25 cellular contexts compared by ENCODE assay signal in genomic region chr20:17320456-17320855, GRCh38.
A peak's percentile ranks its signal among the peaks of the same experiment; 100 is the strongest.
DNase-seq lines count a peak whose midpoint lies in the region; ATAC-seq and TF ChIP-seq lines count a peak whose summit lies in the region.
"Had no signal": no experiment of that assay in that cellular context is flagged by ENCODE, and none has a peak within 500 bp of the region (broad histone marks: within the 10 kb centered on the region; RNA-seq: fewer than 3 reads in every experiment).

No MANE protein-coding gene starts in this region.

- H3K4me2 ChIP-seq in GM23248 (ENCODE audit: unreplicated experiment): no peak overlapping the region
- H3K4me2 ChIP-seq: GM23338, KMS-11 had no signal

- no peaks in the 10 kb centered on the region for H3K79me2 ChIP-seq in GM23248 (ENCODE audit: insufficient read depth)

- no peak overlapping the region for H3K27ac ChIP-seq in GM23248
- H3K27ac ChIP-seq in SK-N-MC: peak overlapping the region; percentile 63; the same call in 1 of the 2 replicates
- no peak overlapping the region for H3K27ac ChIP-seq in esophagus muscularis mucosa (replicated peaks in 1 of 4)
- H3K27ac ChIP-seq in tibial nerve: no peak overlapping the region
- H3K27ac ChIP-seq: C4-2B, KMS-11, SJSA1 had no signal

- H3K9me3 Mint-ChIP-seq in activated T-cell treated with anti-CD3 and anti-CD28 coated beads, Interleukin-2, amount 50 U/mL, for 72 hours: no peaks in the 10 kb centered on the region
- H3K9me3 Mint-ChIP-seq: GM23338 had no signal

- H3K4me3 Mint-ChIP-seq in activated T-cell treated with anti-CD3 and anti-CD28 coated beads, Interleukin-2, amount 50 U/mL, for 72 hours: no peak overlapping the region
- H3K4me3 Mint-ChIP-seq: CD8-positive, alpha-beta memory T cell; GM23338 had no signal

- H3K9ac ChIP-seq in GM23248 (no peak overlapping the region), SK-N-MC (ENCODE audit: insufficient read length) (no peak overlapping the region)
- H3K9ac ChIP-seq: KMS-11 had no signal

- H3K36me3 ChIP-seq in GM23248 (ENCODE audit: low read depth) (no peaks in the 10 kb centered on the region), SK-N-MC (ENCODE audit: insufficient read depth, low read length) (no peaks in the 10 kb centered on the region), esophagus muscularis mucosa (no peaks in the 10 kb centered on the region), tibial nerve (no peaks in the 10 kb centered on the region)
- H3K36me3 ChIP-seq: SJSA1 had no signal

- ATAC-seq in activated T-cell treated with anti-CD3 and anti-CD28 coated beads, Interleukin-2, amount 50 U/mL, for 72 hours (replicated peaks in 1 of 2): no peak
- ATAC-seq: GM23338, Right ventricle myocardium inferior had no signal

- no peak overlapping the region for H2AFZ ChIP-seq in GM23248
- H2AFZ ChIP-seq: GM23338 had no signal

- H3K9me3 ChIP-seq in GM23248 (ENCODE audit: low read depth) (no peaks in the 10 kb centered on the region), SK-N-MC (ENCODE audit: low read depth, low read length) (no peaks in the 10 kb centered on the region), esophagus muscularis mucosa (no peaks in the 10 kb centered on the region), tibial nerve (no peaks in the 10 kb centered on the region)
- H3K9me3 ChIP-seq: SJSA1 had no signal

- intact Hi-C loops in esophagus muscularis mucosa (cut with DNase I): no loop called here
- intact Hi-C loops in posterior cingulate gyrus (cut with DNase I): no loop called here

- H3K27me3 Mint-ChIP-seq in activated T-cell treated with anti-CD3 and anti-CD28 coated beads, Interleukin-2, amount 50 U/mL, for 72 hours (ENCODE audit: low read depth): peaks cover 30% of the 10 kb centered on the region

- H3K27me3 ChIP-seq in GM23248 (replicated peaks; ENCODE audit: insufficient read depth) (no peaks in the 10 kb centered on the region; the same call in 1 of the 2 replicates), esophagus muscularis mucosa (peaks cover 0 to 27% (median 0%) of the 10 kb centered on the region in 4 donors), tibial nerve (peaks cover 0 to 5% of the 10 kb centered on the region in 2 donors)

- H3K4me3 ChIP-seq in GM23248: no peak overlapping the region
- H3K4me3 ChIP-seq in SK-N-MC: no peak overlapping the region
- no peak overlapping the region for H3K4me3 ChIP-seq in esophagus muscularis mucosa
- H3K4me3 ChIP-seq in tibial nerve: no peak overlapping the region
- H3K4me3 ChIP-seq: GM23338, SJSA1 had no signal

- H3K4me1 Mint-ChIP-seq in activated T-cell treated with anti-CD3 and anti-CD28 coated beads, Interleukin-2, amount 50 U/mL, for 72 hours (ENCODE audit: low read depth): no peaks in the 10 kb centered on the region
- H3K4me1 Mint-ChIP-seq: CD8-positive, alpha-beta memory T cell; GM23338 had no signal

- no peaks in the 10 kb centered on the region for H3K9me2 ChIP-seq in GM23248 (ENCODE audit: insufficient read depth)

- 47 to 56% methylated on average over 2 of the region's 2 CpGs for WGBS in GM23248 (ENCODE audit: low coverage in 1 of 2, low lambda C conversion rate in 2 of 2, missing lambda C conversion rate in 2 of 2), 2 experiments
- 56% methylated on average over 2 of the region's 2 CpGs for WGBS in esophagus muscularis mucosa
- 69 to 84% methylated on average over 2 of the region's 2 CpGs for WGBS in tibial nerve, 2 donors

- H4K20me1 ChIP-seq in GM23248 (ENCODE audit: insufficient read depth): no peaks in the 10 kb centered on the region

- no peaks in the 10 kb centered on the region for H3K4me1 ChIP-seq in GM23248 (ENCODE audit: insufficient read depth)
- H3K4me1 ChIP-seq in esophagus muscularis mucosa: peaks cover 0 to under 1% (median 0%) of the 10 kb centered on the region in 4 donors
- peaks cover 0 to 2% (median 0%) of the 10 kb centered on the region in 4 donors for H3K4me1 ChIP-seq in tibial nerve
- H3K4me1 ChIP-seq: SJSA1 had no signal

- no peak for TF ChIP-seq CTCF in esophagus muscularis mucosa (IDR thresholded peaks at IDR 0.05)
- no peak for TF ChIP-seq CTCF in tibial nerve (IDR thresholded peaks at IDR 0.05)

- H3K36me3 Mint-ChIP-seq in activated T-cell treated with anti-CD3 and anti-CD28 coated beads, Interleukin-2, amount 50 U/mL, for 72 hours (ENCODE audit: insufficient read depth in 2 of 2): no peaks in the 10 kb centered on the region
- H3K36me3 Mint-ChIP-seq: CD8-positive, alpha-beta memory T cell had no signal

- no peak for TF ChIP-seq EP300 in esophagus muscularis mucosa (IDR thresholded peaks at IDR 0.05)
- no peak for TF ChIP-seq EP300 in tibial nerve (IDR thresholded peaks at IDR 0.05)

- TF ChIP-seq POLR2A in esophagus muscularis mucosa (IDR thresholded peaks at IDR 0.05; ENCODE audit: low read depth) (no peak), tibial nerve (IDR thresholded peaks at IDR 0.05) (no peak)

- in situ Hi-C loops in GM23248 (cut with MboI): no loop called here

- H3K27ac Mint-ChIP-seq in activated T-cell treated with anti-CD3 and anti-CD28 coated beads, Interleukin-2, amount 50 U/mL, for 72 hours: no peak overlapping the region
- H3K27ac Mint-ChIP-seq: CD8-positive, alpha-beta memory T cell; GM23338 had no signal

- no peaks in the 10 kb centered on the region for H3F3A ChIP-seq in GM23248 (ENCODE audit: insufficient read depth)

- DNase-seq in GM23248 (peak; percentile 9), SK-N-MC (ENCODE audit: low read depth, low spot score) (no peak), esophagus muscularis mucosa (ENCODE audit: extremely low spot score) (peak; percentile 66), posterior cingulate gyrus (peak in 6 of 10 donors; percentile 32 to 90 (median 63)), tibial nerve (ENCODE audit: low spot score in 2 of 2) (no peak), hepatic stellate cell (ENCODE audit: low spot score) (no peak), DMS114 treated with DMSO at 0.1 percent for 48 hours (lab: John Stamatoyannopoulos, UW; ENCODE audit: unreplicated experiment) (no peak)
- DNase-seq in activated T-cell treated with anti-CD3 and anti-CD28 coated beads, Interleukin-2, amount 50 U/mL, for 72 hours: no peak
- DNase-seq: CD8-positive, alpha-beta memory T cell; DMS53; EL; GF-D8; HCEC 1CT; IMR-90; NCI-H1048; NCI-H1417 treated with DMSO at 0.1 percent for 48 hours; NCI-H187; NCI-H446; NCI-H526; OCI-M1 had no signal

Comparison
In these comparisons a context has a peak if more than half of its experiments do, and no peak if none do; other contexts are left out.
1. DNase-seq: peak in GM23248 (single experiment), esophagus muscularis mucosa (single experiment) and posterior cingulate gyrus (6 of 10); none in SK-N-MC (single experiment), activated T-cell treated with anti-CD3 and anti-CD28 coated beads, Interleukin-2, amount 50 U/mL, for 72 hours (0 of 2), tibial nerve (0 of 2), hepatic stellate cell (single experiment) and DMS114 treated with DMSO at 0.1 percent for 48 hours (single experiment).